13 cellular contexts compared by ENCODE assay signal in the genomic region with DNA sequence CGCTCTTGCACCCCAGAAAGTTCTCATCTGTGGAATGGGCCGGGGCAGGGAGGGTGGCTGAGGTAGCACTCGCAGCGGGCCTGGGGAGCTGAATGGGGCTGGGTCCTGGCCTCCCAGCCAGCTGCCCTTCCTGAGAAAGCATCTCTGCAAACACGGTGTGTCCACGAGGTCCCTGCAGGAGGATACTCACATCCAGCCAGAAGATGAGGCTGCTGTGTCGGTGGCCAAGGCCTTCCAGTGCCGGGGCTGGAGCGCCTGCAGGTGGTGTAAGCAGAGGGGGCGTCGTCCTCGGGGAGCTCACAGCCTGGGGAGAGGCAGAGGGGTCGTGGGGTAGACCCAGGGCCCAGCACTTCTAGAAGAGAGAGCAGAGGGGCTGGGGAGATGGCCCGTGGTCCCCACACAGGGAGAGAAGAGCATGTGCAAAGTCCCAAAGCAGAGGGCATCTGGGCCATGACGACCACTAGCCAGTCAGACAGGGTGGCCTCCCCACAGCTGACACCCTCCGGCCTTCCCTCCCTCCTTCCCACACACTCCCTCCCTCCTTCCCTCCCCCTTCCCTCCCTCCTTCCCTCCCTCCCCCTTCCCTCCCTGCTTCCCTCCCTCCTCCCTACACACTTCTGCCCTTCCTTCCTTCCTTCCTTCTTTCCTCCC.
A peak's percentile ranks its signal among the peaks of the same experiment; 100 is the strongest.
DNase-seq lines count a peak whose midpoint lies in the region; ATAC-seq and TF ChIP-seq lines count a peak whose summit lies in the region.
"Had no signal": no experiment of that assay in that cellular context is flagged by ENCODE, and none has a peak within 500 bp of the region (broad histone marks: within the 10 kb centered on the region; RNA-seq: fewer than 3 reads in every experiment).

No MANE protein-coding gene starts in this region.

- no peak overlapping the region for H3K27ac ChIP-seq in sigmoid colon

- 24 to 31% methylated on average over 16 of the region's 16 CpGs for WGBS in sigmoid colon, 2 donors

- H3K36me3 ChIP-seq in H7 (replicated peaks; ENCODE audit: control insufficient read depth, insufficient read depth, low read length) = no peaks in the 10 kb centered on the region
- no peaks in the 10 kb centered on the region for H3K36me3 ChIP-seq in sigmoid colon

- H3K27me3 ChIP-seq in H7 (ENCODE audit: control insufficient read depth, insufficient read depth, low read length) (peaks cover 2% of the 10 kb centered on the region; the same call in 1 of the 2 replicates), sigmoid colon (peaks cover 6 to 69% (median 25%) of the 10 kb centered on the region in 3 donors)

- TF ChIP-seq CTCF in sigmoid colon (IDR thresholded peaks at IDR 0.05) = no peak

- peaks cover 0 to 9% (median 8%) of the 10 kb centered on the region in 4 donors for H3K4me1 ChIP-seq in sigmoid colon

- ATAC-seq in activated CD4-positive, CD25-positive, alpha-beta regulatory T cell treated with anti-CD3 and anti-CD28 coated beads, Interleukin-2, amount 50 U/mL, for 24 hours = no peak
- ATAC-seq in GM18909 (IDR thresholded peaks at IDR 0.05; ENCODE audit: poor library complexity, unreplicated experiment) = no peak
- ATAC-seq: naive thymus-derived CD4-positive, alpha-beta T cell; PC-3 had no signal

- no peak for TF ChIP-seq EP300 in sigmoid colon (IDR thresholded peaks at IDR 0.05)

- intact Hi-C loops in sigmoid colon (cut with DNase I) = no loop called here

- peak; percentile 19 for DNase-seq in activated CD4-positive, CD25-positive, alpha-beta regulatory T cell treated with anti-CD3 and anti-CD28 coated beads, Interleukin-2, amount 50 U/mL, for 72 hours
- DNase-seq in H7 (peak; percentile 66), islet precursor cell (peak; percentile 47), sigmoid colon (peak; percentile 55), LoVo (ENCODE audit: low spot score) (no peak), SIG-M5 treated with dmso at 0.1 percent for 504 hours (lab: John Stamatoyannopoulos, UW; ENCODE audit: unreplicated experiment) (no peak)
- DNase-seq: erythroblast; PC-3; stimulated activated naive CD4-positive, alpha-beta T cell treated with Interleukin-2 at 50 U/mL for 16 hours had no signal

- TF ChIP-seq POLR2A in sigmoid colon (IDR thresholded peaks at IDR 0.05) = no peak

- H3K4me3 ChIP-seq in H7 (ENCODE audit: insufficient read depth, low read depth, low read length) = no peak overlapping the region
- H3K4me3 ChIP-seq in sigmoid colon = no peak overlapping the region
- H3K4me3 ChIP-seq: lung had no signal

- H3K9me3 ChIP-seq in sigmoid colon = no peaks in the 10 kb centered on the region

Comparison
In these comparisons a context has a peak if more than half of its experiments do, and no peak if none do; other contexts are left out.
1. DNase-seq: peak in activated CD4-positive, CD25-positive, alpha-beta regulatory T cell treated with anti-CD3 and anti-CD28 coated beads, Interleukin-2, amount 50 U/mL, for 72 hours (single experiment), H7 (single experiment), islet precursor cell (single experiment) and sigmoid colon (single experiment); none in LoVo (single experiment) and SIG-M5 treated with dmso at 0.1 percent for 504 hours (single experiment).